Comparison of ENCODE assay signal across 8 cellular contexts in genomic region chr1:31644560-31645273, GRCh38. TPM values are rescaled to one million over a fixed set of nuclear protein-coding genes. Genes with fewer than 3 reads are reported as not detected.
DNase-seq lines count a peak whose midpoint lies in the region; ATAC-seq and TF ChIP-seq lines count a peak whose summit lies in the region.

Gene PEF1 (minus strand): TSS chr1:31644876. CDS start chr1:31644864, 12 bp downstream.

- H3K9me3 Mint-ChIP-seq in activated B cell treated with CpG ODN at 0.5 μM for 24 hours = no peaks in the 10 kb centered on the region

- intact Hi-C loops in activated B cell treated with CpG ODN at 0.5 μM for 24 hours (cut with micrococcal nuclease) = loop anchor here (1.0 to 2.0 kb wide), 2 partner anchors 38 to 145 kb away; no protein-coding TSS in a partner anchor

- peak within 1 kb of the TSS; percentile 99 for H3K27ac ChIP-seq in AG04450 (ENCODE audit: low read depth, low read length)
- H3K27ac ChIP-seq in caudate nucleus (ENCODE audit: low read depth, low read length) = peak within 1 kb of the TSS; percentile 98
- H3K27ac ChIP-seq in smooth muscle cell (ENCODE audit: low read depth) = peak within 1 kb of the TSS; percentile 95

- H3K4me3 ChIP-seq in AG04450 (ENCODE audit: low read depth, low read length) (peak within 1 kb of the TSS; percentile 95), smooth muscle cell (peak within 1 kb of the TSS; percentile 78)

- H4K20me1 ChIP-seq in smooth muscle cell (ENCODE audit: low read depth) = no peaks in the 10 kb centered on the region

- H3K27me3 ChIP-seq in AG04450 (ENCODE audit: control insufficient read depth, insufficient read depth, low read length) (no peaks in the 10 kb centered on the region), smooth muscle cell (ENCODE audit: low read depth) (no peaks in the 10 kb centered on the region)

- peak within 1 kb of the TSS; percentile 100 for H3K4me3 Mint-ChIP-seq in activated B cell treated with CpG ODN at 0.5 μM for 24 hours

- H3K9ac ChIP-seq in smooth muscle cell (ENCODE audit: low read depth) = peak within 1 kb of the TSS; percentile 97

- H3K36me3 Mint-ChIP-seq in activated B cell treated with CpG ODN at 0.5 μM for 24 hours (ENCODE audit: low read depth) = peaks cover 12% of the 10 kb centered on the region

- under 1% methylated on average over 56 of the region's 56 CpGs for WGBS in smooth muscle cell (ENCODE audit: low lambda C conversion rate)

- H2AFZ ChIP-seq in smooth muscle cell (ENCODE audit: low read depth) = peak within 1 kb of the TSS; percentile 76

- peaks cover 16% of the 10 kb centered on the region for H3F3A ChIP-seq in smooth muscle cell (ENCODE audit: low read depth)

- DNase-seq in AG04450 (ENCODE audit: low read depth, low spot score) (peak; percentile 94), NCI-H345 (lab: John Stamatoyannopoulos, UW) (peak; percentile 100), activated B cell treated with CpG ODN at 0.5 μM for 24 hours (peak; percentile 98), caudate nucleus (lab: John Stamatoyannopoulos, UW) (peak; percentile 86 to 99 (median 98)), iPS-NIHi7 (ENCODE audit: extremely low spot score) (peak; percentile 99), smooth muscle cell (lab: John Stamatoyannopoulos, UW; ENCODE audit: unreplicated experiment) (peak; percentile 96)

- H3K9me3 ChIP-seq in AG04450 (ENCODE audit: control insufficient read depth, insufficient read depth, low read length) (no peaks in the 10 kb centered on the region), smooth muscle cell (replicated peaks; ENCODE audit: low read depth) (no peaks in the 10 kb centered on the region)

- peaks cover 29% of the 10 kb centered on the region for H3K79me2 ChIP-seq in smooth muscle cell (ENCODE audit: low read depth)

- H3K36me3 ChIP-seq in smooth muscle cell (ENCODE audit: low read depth) = no peaks in the 10 kb centered on the region

- peaks cover 32% of the 10 kb centered on the region for H3K4me1 Mint-ChIP-seq in activated B cell treated with CpG ODN at 0.5 μM for 24 hours

- peaks cover 14% of the 10 kb centered on the region for H3K4me1 ChIP-seq in smooth muscle cell (ENCODE audit: low read depth)

- POLR2A ChIA-PET in AG04450 (lab: Yijun Ruan, JAX) = interaction anchor here (0.6 to 1.9 kb wide), 9 partner anchors 26 to 749 kb away, joined by 3 to 9 read pairs (median 3); partner anchors contain the start of genes BSDC1 and HCRTR1
- POLR2A ChIA-PET in activated B cell treated with CpG ODN at 0.5 μM for 24 hours (lab: Charles Lee) = interaction anchor here (0.7 to 2.2 kb wide), 21 partner anchors 14 to 890 kb away, joined by 3 to 23 read pairs (median 4); partner anchors contain the start of genes BSDC1, CCDC28B, KHDRBS1 and PTP4A2

- CTCF ChIA-PET in AG04450 (lab: Charles Lee) (interaction anchor here (0.7 to 1.0 kb wide), 5 partner anchors 13 to 462 kb away, joined by 3 to 5 read pairs (median 3); no protein-coding TSS in a partner anchor), activated B cell treated with CpG ODN at 0.5 μM for 24 hours (lab: Charles Lee) (interaction anchor here (1.2 to 2.0 kb wide), 2 partner anchors 19 to 144 kb away, joined by 4 to 9 read pairs; no protein-coding TSS in a partner anchor)

- peak; percentile 91 for ATAC-seq in GM18909 (IDR thresholded peaks at IDR 0.05; ENCODE audit: poor library complexity, unreplicated experiment)
- ATAC-seq in HG03175 (IDR thresholded peaks at IDR 0.05; ENCODE audit: unreplicated experiment) = peak; percentile 94
- ATAC-seq in activated B cell treated with CpG ODN at 0.5 μM for 24 hours (ENCODE audit: low read depth) = peak; percentile 90

- no peaks in the 10 kb centered on the region for H3K27me3 Mint-ChIP-seq in activated B cell treated with CpG ODN at 0.5 μM for 24 hours

- peak within 1 kb of the TSS; percentile 97 for H3K4me2 ChIP-seq in smooth muscle cell

- peak within 1 kb of the TSS; percentile 100 for H3K27ac Mint-ChIP-seq in activated B cell treated with CpG ODN at 0.5 μM for 24 hours

- TF ChIP-seq CTCF in AG04450 (IDR thresholded peaks at IDR 0.05; ENCODE audit: low read depth, low read length) (no peak), activated B cell treated with CpG ODN at 0.5 μM for 24 hours (IDR thresholded peaks at IDR 0.05) (no peak), smooth muscle cell (IDR thresholded peaks at IDR 0.05; ENCODE audit: borderline replicate concordance, insufficient read depth, poor library complexity, severe bottlenecking) (no peak)

RNA-seq across cellular contexts. Expression of gene PEF1, which starts in this region (rescaled TPM):
- polyA plus RNA-seq in AG04450 (2011; rRNA removed) (71.8 and 88.3 TPM in 2 replicates), smooth muscle cell (77.1 and 85.8 TPM in 2 replicates)
- 78.5 and 91.7 TPM in 2 replicates for polyA minus RNA-seq in AG04450 (2011; rRNA and poly(A)+ RNA removed)
- total RNA-seq in activated B cell treated with CpG ODN at 0.5 μM for 24 hours (58.0 and 61.1 TPM in 2 replicates), smooth muscle cell (61.4 and 89.3 TPM in 2 replicates)

Comparison
In these comparisons a context has a peak if more than half of its experiments do, and no peak if none do; other contexts are left out.
1. Peak in every context shown above with its lines: DNase-seq, ATAC-seq, H3K4me3 ChIP-seq and H3K27ac ChIP-seq.